Comparison of ENCODE assay signal across 24 cellular contexts in genomic region chr4:145341381-145341780, GRCh38.
A peak's percentile ranks its signal among the peaks of the same experiment; 100 is the strongest.
DNase-seq lines count a peak whose midpoint lies in the region; ATAC-seq, FAIRE-seq and TF ChIP-seq lines count a peak whose summit lies in the region.
"Had no signal": no experiment of that assay in that cellular context is flagged by ENCODE, and none has a peak within 500 bp of the region (broad histone marks: within the 10 kb centered on the region; RNA-seq: fewer than 3 reads in every experiment).

No MANE protein-coding gene starts in this region.

- TF ChIP-seq CTCF in astrocyte (IDR thresholded peaks at IDR 0.05; ENCODE audit: insufficient read depth, low read depth, low read length) = no peak
- no peak for TF ChIP-seq CTCF in type B pancreatic cell (conservative IDR thresholded peaks at IDR 0.05)

- DNase-seq in LHCN-M2 (ENCODE audit: low read depth) (peak; percentile 67), astrocyte (ENCODE audit: low read depth) (no peak), myocyte (ENCODE audit: low read depth) (peak; percentile 84), type B pancreatic cell (ENCODE audit: extremely low spot score, unreplicated experiment) (no peak)
- no peak for DNase-seq in stimulated activated naive B cell treated with anti-CD40 and anti-IgM and Interleukin-4, amounts not matched to agents 10 μg/mL and 1 μg/mL and 100 μg/mL, for 72 hours
- DNase-seq: CD4-positive, alpha-beta T cell; CD8-positive, alpha-beta memory T cell; DMS 273 treated with DMSO at 0.1 percent for 48 hours; DMS79; EL; GDM1; GOT3; HFFc6 had no signal

- H3K9me3 Mint-ChIP-seq in astrocyte (ENCODE audit: unreplicated experiment) (no peaks in the 10 kb centered on the region), type B pancreatic cell (no peaks in the 10 kb centered on the region)
- H3K9me3 Mint-ChIP-seq in stimulated activated naive B cell treated with anti-CD40 and anti-IgM and Interleukin-4, amounts not matched to agents 10 μg/mL and 1 μg/mL and 100 μg/mL, for 72 hours = no peaks in the 10 kb centered on the region
- H3K9me3 Mint-ChIP-seq: CD4-positive, alpha-beta T cell; CD8-positive, alpha-beta memory T cell; HFFc6 had no signal

- H3K27ac Mint-ChIP-seq in astrocyte (ENCODE audit: unreplicated experiment) (peak overlapping the region; percentile 2), type B pancreatic cell (peak overlapping the region; percentile 79)
- no peak overlapping the region for H3K27ac Mint-ChIP-seq in stimulated activated naive B cell treated with anti-CD40 and anti-IgM and Interleukin-4, amounts not matched to agents 10 μg/mL and 1 μg/mL and 100 μg/mL, for 72 hours
- H3K27ac Mint-ChIP-seq: B cell; CD4-positive, alpha-beta T cell; HFFc6 had no signal

- no peaks in the 10 kb centered on the region for H3K9me3 ChIP-seq in astrocyte (ENCODE audit: insufficient read depth, low read depth, low read length)
- H3K9me3 ChIP-seq: HAP-1 had no signal

- H3K36me3 ChIP-seq in astrocyte (ENCODE audit: insufficient read depth, low read length) = no peaks in the 10 kb centered on the region
- H3K36me3 ChIP-seq: BLaER1 treated with 17β-estradiol and CSF1 and Interleukin-3, amounts not matched to agents 10 nM and 100 nM; HAP-1 had no signal

- H3K4me1 ChIP-seq in astrocyte (ENCODE audit: insufficient read depth, low read length) = no peaks in the 10 kb centered on the region
- H3K4me1 ChIP-seq: BLaER1 treated with 17β-estradiol and CSF1 and Interleukin-3, amounts not matched to agents 10 nM and 100 nM; HAP-1 had no signal

- H3K9ac ChIP-seq in astrocyte (ENCODE audit: low read length) = no peak overlapping the region
- H3K9ac ChIP-seq: BLaER1 treated with 17β-estradiol and CSF1 and Interleukin-3, amounts not matched to agents 10 nM and 100 nM had no signal

- H3K4me1 Mint-ChIP-seq in astrocyte (ENCODE audit: low read depth, unreplicated experiment) (peaks cover 24% of the 10 kb centered on the region), type B pancreatic cell (ENCODE audit: unreplicated experiment) (peaks cover 6% of the 10 kb centered on the region)
- H3K4me1 Mint-ChIP-seq in stimulated activated naive B cell treated with anti-CD40 and anti-IgM and Interleukin-4, amounts not matched to agents 10 μg/mL and 1 μg/mL and 100 μg/mL, for 72 hours = no peaks in the 10 kb centered on the region
- H3K4me1 Mint-ChIP-seq: B cell; CD14-positive monocyte; CD8-positive, alpha-beta memory T cell had no signal

- H3K27ac ChIP-seq in astrocyte (ENCODE audit: low read depth, low read length) = no peak overlapping the region
- H3K27ac ChIP-seq: 22Rv1; BLaER1 treated with 17β-estradiol and CSF1 and Interleukin-3, amounts not matched to agents 10 nM and 100 nM had no signal

- no peaks in the 10 kb centered on the region for H3K27me3 Mint-ChIP-seq in astrocyte (ENCODE audit: low read depth, unreplicated experiment)
- no peaks in the 10 kb centered on the region for H3K27me3 Mint-ChIP-seq in type B pancreatic cell
- no peaks in the 10 kb centered on the region for H3K27me3 Mint-ChIP-seq in stimulated activated naive B cell treated with anti-CD40 and anti-IgM and Interleukin-4, amounts not matched to agents 10 μg/mL and 1 μg/mL and 100 μg/mL, for 72 hours
- H3K27me3 Mint-ChIP-seq: CD4-positive, alpha-beta T cell had no signal

- no peaks in the 10 kb centered on the region for H4K20me1 ChIP-seq in astrocyte (ENCODE audit: insufficient read depth, low read length)
- H4K20me1 ChIP-seq: BLaER1 treated with 17β-estradiol and CSF1 and Interleukin-3, amounts not matched to agents 10 nM and 100 nM had no signal

- no peak overlapping the region for H3K4me2 ChIP-seq in astrocyte (ENCODE audit: low read length)
- H3K4me2 ChIP-seq: BLaER1 treated with 17β-estradiol and CSF1 and Interleukin-3, amounts not matched to agents 10 nM and 100 nM had no signal

- no peak overlapping the region for H2AFZ ChIP-seq in astrocyte (ENCODE audit: low read depth, low read length)

- H3K27me3 ChIP-seq in astrocyte (ENCODE audit: insufficient read depth, low read length) = no peaks in the 10 kb centered on the region
- H3K27me3 ChIP-seq: BLaER1 treated with 17β-estradiol and CSF1 and Interleukin-3, amounts not matched to agents 10 nM and 100 nM had no signal

- H3K36me3 Mint-ChIP-seq in astrocyte (ENCODE audit: low read depth, unreplicated experiment) (no peaks in the 10 kb centered on the region), type B pancreatic cell (no peaks in the 10 kb centered on the region)
- H3K36me3 Mint-ChIP-seq in stimulated activated naive B cell treated with anti-CD40 and anti-IgM and Interleukin-4, amounts not matched to agents 10 μg/mL and 1 μg/mL and 100 μg/mL, for 72 hours = no peaks in the 10 kb centered on the region
- H3K36me3 Mint-ChIP-seq: CD14-positive monocyte; CD8-positive, alpha-beta memory T cell had no signal

- no peak overlapping the region for H3K4me3 ChIP-seq in astrocyte (ENCODE audit: insufficient read depth, low read depth, low read length)
- H3K4me3 ChIP-seq: BLaER1 treated with 17β-estradiol and CSF1 and Interleukin-3, amounts not matched to agents 10 nM and 100 nM; GM12878; HAP-1 had no signal

- H3K4me3 Mint-ChIP-seq in astrocyte (ENCODE audit: unreplicated experiment) (no peak overlapping the region), type B pancreatic cell (peak overlapping the region; percentile 47)
- no peak overlapping the region for H3K4me3 Mint-ChIP-seq in stimulated activated naive B cell treated with anti-CD40 and anti-IgM and Interleukin-4, amounts not matched to agents 10 μg/mL and 1 μg/mL and 100 μg/mL, for 72 hours
- H3K4me3 Mint-ChIP-seq: B cell; CD14-positive monocyte; CD4-positive, alpha-beta T cell; CD8-positive, alpha-beta memory T cell; HFFc6 had no signal

- FAIRE-seq in astrocyte (lab: Jason Lieb, UNC) = no peak
- FAIRE-seq: D721Med, GM12878, GM19239, H54 had no signal

- ATAC-seq in HG02610 (IDR thresholded peaks at IDR 0.05; ENCODE audit: unreplicated experiment) (no peak), GM19463 (IDR thresholded peaks at IDR 0.05; ENCODE audit: unreplicated experiment) (no peak)
- ATAC-seq in stimulated activated naive B cell treated with anti-CD40 and anti-IgM and Interleukin-4, amounts not matched to agents 10 μg/mL and 1 μg/mL and 100 μg/mL, for 72 hours (replicated peaks) = no peak
- ATAC-seq: GM12878 had no signal

- H3K79me2 ChIP-seq in astrocyte (ENCODE audit: insufficient read depth, low read length) = no peaks in the 10 kb centered on the region

Comparison
In these comparisons a context has a peak if more than half of its experiments do, and no peak if none do; other contexts are left out.
1. DNase-seq: peak in LHCN-M2 (single experiment) and myocyte (single experiment); none in astrocyte (single experiment), type B pancreatic cell (single experiment) and stimulated activated naive B cell treated with anti-CD40 and anti-IgM and Interleukin-4, amounts not matched to agents 10 μg/mL and 1 μg/mL and 100 μg/mL, for 72 hours (single experiment).